In the genomic region with DNA sequence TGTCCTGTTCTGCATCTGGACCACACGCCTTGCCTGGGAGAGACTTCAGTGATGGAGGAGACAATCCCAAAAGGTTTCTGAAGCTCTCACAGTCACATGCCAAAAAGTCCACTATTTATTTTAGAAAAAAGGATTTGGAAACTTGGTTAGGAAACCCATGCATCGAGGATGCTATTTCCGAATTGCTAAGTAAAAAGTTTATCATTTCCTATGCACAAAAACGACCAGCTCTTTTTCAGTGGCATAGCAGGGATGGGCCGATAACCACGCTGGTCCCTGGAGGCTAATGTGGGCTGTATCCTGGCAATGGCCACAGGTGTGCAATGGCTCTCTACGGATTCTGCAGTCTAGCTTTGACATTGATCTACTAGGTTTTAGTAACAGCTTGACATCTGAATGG, we compare ENCODE assay signal across 28 cellular contexts. TPM values are rescaled to one million over a fixed set of nuclear protein-coding genes. Genes with fewer than 3 reads are reported as not detected.
"Had no signal": no experiment of that assay in that cellular context is flagged by ENCODE, and none has a peak within 500 bp of the region (broad histone marks: within the 10 kb centered on the region; RNA-seq: fewer than 3 reads in every experiment).

No MANE protein-coding gene starts in this region.

- H3K4me2 ChIP-seq: hepatocyte, smooth muscle cell had no signal

- H3K4me3 ChIP-seq: adrenal gland, ascending aorta, esophagus muscularis mucosa, hepatocyte, pancreas, right lobe of liver, smooth muscle cell, testis, uterus had no signal

- DNase-seq: activated B cell treated with CpG ODN at 0.5 μM for 24 hours; activated CD4-positive, alpha-beta T cell treated with anti-CD3 and anti-CD28 coated beads for 36 hours; activated CD4-positive, alpha-beta T cell treated with anti-CD3 and anti-CD28 coated beads, Interleukin-2, amount 50 U/mL, for 4 hours; activated CD8-positive, alpha-beta memory T cell treated with anti-CD3 and anti-CD28 coated beads for 24 hours; activated CD8-positive, alpha-beta memory T cell treated with anti-CD3 and anti-CD28 coated beads, Interleukin-2, amount 50 U/mL, for 4 hours; activated naive CD4-positive, alpha-beta T cell; activated T-cell treated with anti-CD3 and anti-CD28 coated beads, Interleukin-2, amount 50 U/mL, for 24 hours; brain microvascular endothelial cell; central memory CD4-positive, alpha-beta T cell; effector memory CD4-positive, alpha-beta T cell; immature natural killer cell; midbrain; pancreas; right lobe of liver; stimulated activated CD4-positive, alpha-beta T cell treated with anti-CD3 and anti-CD28 coated beads, Interleukin-15, amount 100 ng/mL, for 24 hours; stimulated activated naive B cell treated with anti-CD40 and anti-IgM and Interleukin-4, amounts not matched to agents 10 μg/mL and 1 μg/mL and 100 μg/mL, for 72 hours; T1000; testis; trophoblast cell; uterus had no signal

- H3K36me3 ChIP-seq: adrenal gland, ascending aorta, brain microvascular endothelial cell, neutrophil, pancreas, right lobe of liver, uterus had no signal

- ATAC-seq: activated CD4-positive, alpha-beta T cell treated with anti-CD3 and anti-CD28 coated beads for 36 hours; left lobe of liver; pancreas; right lobe of liver; stimulated activated naive B cell treated with anti-CD40 and anti-IgM and Interleukin-4, amounts not matched to agents 10 μg/mL and 1 μg/mL and 100 μg/mL, for 72 hours had no signal

- H3K9me3 ChIP-seq: adrenal gland, ascending aorta, esophagus muscularis mucosa, neutrophil, pancreas, right lobe of liver, testis, uterus had no signal

- H2AFZ ChIP-seq: hepatocyte had no signal

- H3K4me1 ChIP-seq: testis, uterus had no signal

- H3K27me3 ChIP-seq: adrenal gland, ascending aorta, brain microvascular endothelial cell, esophagus muscularis mucosa, hepatocyte, neutrophil, pancreas, right lobe of liver, testis, uterus had no signal

- H3K27ac ChIP-seq: adrenal gland, ascending aorta, hepatocyte, neutrophil, pancreas, right lobe of liver, testis had no signal

RNA-seq across cellular contexts. Expression of gene RAMACL, which starts 33.9 kb away (rescaled TPM):
- total RNA-seq: activated T-helper 2 cell treated with anti-CD3 and anti-CD28 coated beads, Interferon-gamma antibody, Interleukin-2, Interleukin-4, amounts not matched to agents 10 μg/mL and 5 μg/mL and 100 μg/mL, durations not matched to agents 14 hours and 24 hours and 36 hours; ascending aorta had no signal
